Comparison of ENCODE assay signal across 8 cellular contexts in the genomic region with DNA sequence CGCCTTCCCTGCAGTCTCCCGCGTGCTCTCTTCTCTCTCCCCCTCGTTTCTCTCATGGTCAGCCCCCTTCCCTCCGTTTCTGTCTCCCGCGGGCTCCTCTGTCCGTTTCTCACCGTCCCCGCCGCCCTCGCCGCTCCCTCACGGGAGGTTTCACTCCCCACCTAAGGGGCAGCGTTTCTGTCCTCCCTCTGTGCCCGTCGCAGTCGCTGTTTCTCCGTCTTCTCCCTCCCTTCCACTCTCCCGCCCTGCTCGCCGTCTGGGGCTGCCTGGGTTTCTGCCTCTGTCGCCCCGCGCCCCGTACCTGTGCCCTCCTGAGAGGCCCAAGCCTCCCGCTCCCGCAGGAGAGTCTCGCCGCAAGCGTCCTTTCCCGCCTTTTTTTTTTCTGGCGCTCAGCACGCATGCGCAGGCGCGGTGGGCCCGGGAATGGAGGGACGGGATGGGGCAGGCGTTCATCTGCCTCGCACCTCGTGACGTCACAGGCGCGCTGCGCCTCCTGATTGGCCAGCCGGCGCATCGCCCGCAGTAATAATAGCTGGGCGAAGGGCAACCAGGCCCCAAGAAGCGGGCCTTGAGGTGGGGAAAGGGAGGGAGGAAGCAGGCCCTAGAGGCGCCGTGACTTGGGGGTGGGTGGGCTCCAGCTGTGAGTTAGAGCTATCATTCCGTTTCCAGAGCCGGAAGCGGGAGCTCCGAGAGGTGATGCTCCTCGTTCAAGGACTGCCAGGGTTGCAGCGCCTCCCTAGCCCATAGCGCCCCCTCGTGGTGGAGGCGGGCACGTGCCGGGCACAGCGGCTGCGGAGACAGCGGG. TPM values are rescaled to one million over a fixed set of nuclear protein-coding genes. Genes with fewer than 3 reads are reported as not detected.
A peak's percentile ranks its signal among the peaks of the same experiment; 100 is the strongest.
DNase-seq lines count a peak whose midpoint lies in the region; ATAC-seq and TF ChIP-seq lines count a peak whose summit lies in the region.

No MANE protein-coding gene starts in this region.

- H3K27ac Mint-ChIP-seq in activated CD8-positive, alpha-beta memory T cell treated with anti-CD3 and anti-CD28 coated beads, Interleukin-2, amount 10 ng/mL, durations not matched to agents 7 days and 5 days: peak overlapping the region; percentile 86
- H3K27ac Mint-ChIP-seq in endothelial cell (ENCODE audit: unreplicated experiment): no peak overlapping the region

- H3K27me3 Mint-ChIP-seq in activated CD8-positive, alpha-beta memory T cell treated with anti-CD3 and anti-CD28 coated beads, Interleukin-2, amount 10 ng/mL, durations not matched to agents 7 days and 5 days: peaks cover 4% of the 10 kb centered on the region
- peaks cover 4% of the 10 kb centered on the region for H3K27me3 Mint-ChIP-seq in endothelial cell (ENCODE audit: unreplicated experiment)

- peak overlapping the region; percentile 64 for H3K4me3 Mint-ChIP-seq in activated CD8-positive, alpha-beta memory T cell treated with anti-CD3 and anti-CD28 coated beads, Interleukin-2, amount 10 ng/mL, durations not matched to agents 7 days and 5 days
- peak overlapping the region; percentile 24 for H3K4me3 Mint-ChIP-seq in endothelial cell (ENCODE audit: unreplicated experiment)

- peak; percentile 98 for TF ChIP-seq CTCF in GM20000 (IDR thresholded peaks at IDR 0.05; ENCODE audit: extremely low read depth, missing control alignments)
- peak; percentile 99 for TF ChIP-seq CTCF in endothelial cell (IDR thresholded peaks at IDR 0.05; ENCODE audit: unreplicated experiment)

- CTCF ChIA-PET in activated CD8-positive, alpha-beta memory T cell treated with anti-CD3 and anti-CD28 coated beads, Interleukin-2, amount 10 ng/mL, durations not matched to agents 7 days and 5 days (lab: Charles Lee): interaction anchor here (0.6 to 3.6 kb wide), 75 partner anchors 11 to 830 kb away, joined by 3 to 76 read pairs (median 5); a partner anchor contains a TSS

- peak; percentile 86 for DNase-seq in COR-L47 (lab: John Stamatoyannopoulos, UW)
- peak; percentile 98 for DNase-seq in GM20000 (ENCODE audit: low spot score)
- peak; percentile 83 for DNase-seq in HT1080 (ENCODE audit: low read depth)
- DNase-seq in NOMO-1 treated with DMSO at 0.1 percent for 48 hours (lab: John Stamatoyannopoulos, UW; ENCODE audit: unreplicated experiment): peak; percentile 87
- peak; percentile 95 for DNase-seq in activated CD8-positive, alpha-beta memory T cell treated with anti-CD3 and anti-CD28 coated beads, Interleukin-2, amount 10 ng/mL, durations not matched to agents 7 days and 5 days
- peak; percentile 96 for DNase-seq in endothelial cell (ENCODE audit: low spot score)
- DNase-seq in midbrain (lab: John Stamatoyannopoulos, UW): peak; percentile 96
- peak; percentile 84 to 86 for DNase-seq in stimulated activated CD8-positive, alpha-beta memory T cell treated with anti-CD3 and anti-CD28 coated beads, Interleukin-15, amount 100 ng/mL, for 48 hours (ENCODE audit: low read depth in 2 of 2)

- H3K4me1 Mint-ChIP-seq in activated CD8-positive, alpha-beta memory T cell treated with anti-CD3 and anti-CD28 coated beads, Interleukin-2, amount 10 ng/mL, durations not matched to agents 7 days and 5 days: peaks cover 23% of the 10 kb centered on the region
- H3K4me1 Mint-ChIP-seq in endothelial cell (ENCODE audit: unreplicated experiment): no peaks in the 10 kb centered on the region

- H3K36me3 Mint-ChIP-seq in activated CD8-positive, alpha-beta memory T cell treated with anti-CD3 and anti-CD28 coated beads, Interleukin-2, amount 10 ng/mL, durations not matched to agents 7 days and 5 days: peaks cover 10% of the 10 kb centered on the region
- H3K36me3 Mint-ChIP-seq in endothelial cell (ENCODE audit: low read depth, unreplicated experiment): peaks cover 11% of the 10 kb centered on the region

- peak; percentile 98 for ATAC-seq in activated CD8-positive, alpha-beta memory T cell treated with anti-CD3 and anti-CD28 coated beads, Interleukin-2, amount 10 ng/mL, durations not matched to agents 7 days and 5 days

- H3K9me3 Mint-ChIP-seq in activated CD8-positive, alpha-beta memory T cell treated with anti-CD3 and anti-CD28 coated beads, Interleukin-2, amount 10 ng/mL, durations not matched to agents 7 days and 5 days (ENCODE audit: low read depth): peaks cover 7% of the 10 kb centered on the region
- H3K9me3 Mint-ChIP-seq in endothelial cell (ENCODE audit: unreplicated experiment): no peaks in the 10 kb centered on the region

RNA-seq across cellular contexts. Expression of a gene that starts 15.4 kb away (rescaled TPM):
- 0.05 and 0.07 TPM in 2 replicates for total RNA-seq in HT1080 (2014; rRNA removed; shearing (Covaris generic))
- polyA plus RNA-seq in HT1080 (2015; cell fraction: cytosol; rRNA removed): 0.03 TPM in 1 of 2 replicates, not detected in the other
- polyA plus RNA-seq in HT1080 (2015; cell fraction: nucleus; rRNA removed): not detected in 2 replicates
- total RNA-seq in activated CD8-positive, alpha-beta memory T cell treated with anti-CD3 and anti-CD28 coated beads, Interleukin-2, amount 10 ng/mL, durations not matched to agents 7 days and 5 days: under 1 TPM; 0.68 to 0.79 TPM
- total RNA-seq in endothelial cell (ENCODE audit: unreplicated experiment): 0.95 TPM

RNA-seq across cellular contexts. Expression of a gene that starts 18.7 kb away (rescaled TPM):
- 27.4 and 31.7 TPM in 2 replicates for total RNA-seq in HT1080 (2014; rRNA removed; shearing (Covaris generic))
- polyA plus RNA-seq in HT1080 (2015; cell fraction: cytosol; rRNA removed): 34.2 and 37.5 TPM in 2 replicates
- polyA plus RNA-seq in HT1080 (2015; cell fraction: nucleus; rRNA removed): 42.0 and 44.1 TPM in 2 replicates
- 10 to 100 TPM; 14.6 to 23.2 TPM for total RNA-seq in activated CD8-positive, alpha-beta memory T cell treated with anti-CD3 and anti-CD28 coated beads, Interleukin-2, amount 10 ng/mL, durations not matched to agents 7 days and 5 days
- 37.7 TPM for total RNA-seq in endothelial cell (ENCODE audit: unreplicated experiment)

RNA-seq across cellular contexts. Expression of a gene that starts 27.2 kb away (rescaled TPM):
- 2.4 and 4.6 TPM in 2 replicates for total RNA-seq in HT1080 (2014; rRNA removed; shearing (Covaris generic))
- polyA plus RNA-seq in HT1080 (2015; cell fraction: cytosol; rRNA removed): 5.4 and 7.1 TPM in 2 replicates
- polyA plus RNA-seq in HT1080 (2015; cell fraction: nucleus; rRNA removed): 4.0 TPM in 2 replicates
- 1 to 10 TPM; 8.8 to 8.9 TPM for total RNA-seq in activated CD8-positive, alpha-beta memory T cell treated with anti-CD3 and anti-CD28 coated beads, Interleukin-2, amount 10 ng/mL, durations not matched to agents 7 days and 5 days
- 8.7 TPM for total RNA-seq in endothelial cell (ENCODE audit: unreplicated experiment)

RNA-seq across cellular contexts. Expression of a gene that starts 33.3 kb away (rescaled TPM):
- not detected in 2 replicates for total RNA-seq in HT1080 (2014; rRNA removed; shearing (Covaris generic))
- polyA plus RNA-seq in HT1080 (2015; cell fraction: cytosol; rRNA removed): not detected in 2 replicates
- polyA plus RNA-seq in HT1080 (2015; cell fraction: nucleus; rRNA removed): not detected in 2 replicates
- total RNA-seq in activated CD8-positive, alpha-beta memory T cell treated with anti-CD3 and anti-CD28 coated beads, Interleukin-2, amount 10 ng/mL, durations not matched to agents 7 days and 5 days: not detected
- total RNA-seq in endothelial cell (ENCODE audit: unreplicated experiment): 0.69 TPM

RNA-seq across cellular contexts. Expression of a gene that starts 39.1 kb away (rescaled TPM):
- total RNA-seq in HT1080 (2014; rRNA removed; shearing (Covaris generic)): 0.10 TPM in 1 of 2 replicates, not detected in the other
- not detected in 2 replicates for polyA plus RNA-seq in HT1080 (2015; cell fraction: cytosol; rRNA removed)
- 0.16 TPM in 1 of 2 replicates, not detected in the other for polyA plus RNA-seq in HT1080 (2015; cell fraction: nucleus; rRNA removed)
- not detected for total RNA-seq in activated CD8-positive, alpha-beta memory T cell treated with anti-CD3 and anti-CD28 coated beads, Interleukin-2, amount 10 ng/mL, durations not matched to agents 7 days and 5 days
- total RNA-seq in endothelial cell (ENCODE audit: unreplicated experiment): not detected

Comparison
In these comparisons a context has a peak if more than half of its experiments do, and no peak if none do; other contexts are left out.
1. Peak in every context shown above with its lines: DNase-seq and ATAC-seq.